Comparison of ENCODE assay signal across 8 cellular contexts in genomic region chr2:32277363-32277673, GRCh38. TPM values are rescaled to one million over a fixed set of nuclear protein-coding genes. Genes with fewer than 3 reads are reported as not detected.
DNase-seq lines count a peak whose midpoint lies in the region; ATAC-seq and TF ChIP-seq lines count a peak whose summit lies in the region.

No MANE protein-coding gene starts in this region.

- no peaks in the 10 kb centered on the region for H4K20me1 ChIP-seq in GM23338 (replicated peaks; ENCODE audit: insufficient read depth)
- no peaks in the 10 kb centered on the region for H4K20me1 ChIP-seq in hepatocyte (ENCODE audit: insufficient read depth, poor library complexity, severe bottlenecking)

- H3K27ac ChIP-seq in GM23338 (ENCODE audit: low read depth) (peak overlapping the region; percentile 85), VCaP (peak overlapping the region; percentile 83), hepatocyte (peak overlapping the region; percentile 78)

- WGBS in hepatocyte (ENCODE audit: low lambda C conversion rate, missing lambda C conversion rate) = 58% methylated on average over 5 of the region's 5 CpGs

- 0 out of 3 replicates have a peak, but pooled peaks cover 3% of the 10 kb centered on the region for H3K4me1 Mint-ChIP-seq in GM23338
- H3K4me1 Mint-ChIP-seq in stimulated activated naive CD8-positive, alpha-beta T cell treated with anti-CD3 and anti-CD28 coated beads, Interleukin-15, amount 100 ng/mL, for 72 hours = peaks cover 24% of the 10 kb centered on the region

- no peaks in the 10 kb centered on the region for H3K9me3 Mint-ChIP-seq in GM23338
- no peaks in the 10 kb centered on the region for H3K9me3 Mint-ChIP-seq in stimulated activated naive CD8-positive, alpha-beta T cell treated with anti-CD3 and anti-CD28 coated beads, Interleukin-15, amount 100 ng/mL, for 72 hours

- no peaks in the 10 kb centered on the region for H3K9me2 ChIP-seq in GM23338 (ENCODE audit: insufficient read depth)
- no peaks in the 10 kb centered on the region for H3K9me2 ChIP-seq in hepatocyte (replicated peaks; ENCODE audit: insufficient read depth)

- ATAC-seq in GM23338 = no peak
- no peak for ATAC-seq in stimulated activated naive CD8-positive, alpha-beta T cell treated with anti-CD3 and anti-CD28 coated beads, Interleukin-15, amount 100 ng/mL, for 72 hours

- DNase-seq in GM23338 (ENCODE audit: low spot score) = no peak
- DNase-seq in hepatocyte (ENCODE audit: low spot score) = no peak
- DNase-seq in stimulated activated naive CD8-positive, alpha-beta T cell treated with anti-CD3 and anti-CD28 coated beads, Interleukin-15, amount 100 ng/mL, for 72 hours = no peak
- DNase-seq in UCSD-AML1 (lab: John Stamatoyannopoulos, UW; ENCODE audit: unreplicated experiment) = no peak
- DNase-seq in activated CD8-positive, alpha-beta memory T cell treated with anti-CD3 and anti-CD28 coated beads, Interleukin-2, amount 50 U/mL, for 48 hours = no peak
- DNase-seq in T1000 (lab: John Stamatoyannopoulos, UW) = no peak
- no peak for DNase-seq in posterior vena cava (ENCODE audit: low spot score)

- H3F3A ChIP-seq in GM23338 (replicated peaks; ENCODE audit: low read depth) = no peaks in the 10 kb centered on the region; the same call in 1 of the 2 replicates

- H3K9me3 ChIP-seq in hepatocyte (ENCODE audit: low read depth) = no peaks in the 10 kb centered on the region

- H3K4me3 Mint-ChIP-seq in GM23338 = peak overlapping the region; percentile 88
- H3K4me3 Mint-ChIP-seq in stimulated activated naive CD8-positive, alpha-beta T cell treated with anti-CD3 and anti-CD28 coated beads, Interleukin-15, amount 100 ng/mL, for 72 hours = peak overlapping the region; percentile 92 to 95

- peak overlapping the region; percentile 88 for H3K27ac Mint-ChIP-seq in GM23338
- H3K27ac Mint-ChIP-seq in stimulated activated naive CD8-positive, alpha-beta T cell treated with anti-CD3 and anti-CD28 coated beads, Interleukin-15, amount 100 ng/mL, for 72 hours = peak overlapping the region; percentile 98 to 99

- H3K4me2 ChIP-seq in GM23338 (peak overlapping the region; percentile 52), hepatocyte (peak overlapping the region; percentile 72)

- H3K36me3 Mint-ChIP-seq in GM23338 (ENCODE audit: low read depth) = peaks cover 3% of the 10 kb centered on the region; the same call in 2 of the 3 replicates

- H3K36me3 ChIP-seq in GM23338 (ENCODE audit: insufficient read depth) (no peaks in the 10 kb centered on the region), hepatocyte (replicated peaks; ENCODE audit: insufficient read depth, low read depth) (no peaks in the 10 kb centered on the region)

- intact Hi-C loops in posterior vena cava (cut with DNase I) = no loop called here

- H3K79me2 ChIP-seq in GM23338 (replicated peaks; ENCODE audit: insufficient read depth) (peaks cover 29% of the 10 kb centered on the region), hepatocyte (peaks cover 45% of the 10 kb centered on the region)

- peaks cover 3% of the 10 kb centered on the region for H3K27me3 Mint-ChIP-seq in GM23338 (ENCODE audit: insufficient read depth, low read depth, poor library complexity)
- no peaks in the 10 kb centered on the region for H3K27me3 Mint-ChIP-seq in stimulated activated naive CD8-positive, alpha-beta T cell treated with anti-CD3 and anti-CD28 coated beads, Interleukin-15, amount 100 ng/mL, for 72 hours

- H3K4me3 ChIP-seq in GM23338 (peak overlapping the region; percentile 80), hepatocyte (peak overlapping the region; percentile 8)

- H3K4me1 ChIP-seq in GM23338 (ENCODE audit: insufficient read depth) = no peaks in the 10 kb centered on the region
- H3K4me1 ChIP-seq in hepatocyte (ENCODE audit: insufficient read depth) = peaks cover 3% of the 10 kb centered on the region

- H2AFZ ChIP-seq in GM23338 (no peak overlapping the region), hepatocyte (peak overlapping the region; percentile 85)

- H3K27me3 ChIP-seq in GM23338 (ENCODE audit: insufficient read depth) (no peaks in the 10 kb centered on the region), hepatocyte (no peaks in the 10 kb centered on the region)

- TF ChIP-seq CTCF in GM23338 (conservative IDR thresholded peaks at IDR 0.05; ENCODE audit: low read depth in 2 of 2) = no peak
- TF ChIP-seq CTCF in VCaP (conservative IDR thresholded peaks at IDR 0.05) = no peak
- no peak for TF ChIP-seq CTCF in hepatocyte (IDR thresholded peaks at IDR 0.05; ENCODE audit: poor library complexity)

TF ChIP-seq in GM23338, 12 proteins besides CTCF, POLR2A, EP300 and RAD21:
- TF ChIP-seq ZNF114 (CRISPR knock-in tag; IDR thresholded peaks at IDR 0.05) (no peak), ETS1 (IDR thresholded peaks at IDR 0.05) (no peak), NANOG (IDR thresholded peaks at IDR 0.05; ENCODE audit: borderline replicate concordance) (no peak), CREB1 (CRISPR knock-in tag; IDR thresholded peaks at IDR 0.05; ENCODE audit: low read depth) (no peak), POLR2AphosphoS5 (IDR thresholded peaks at IDR 0.05; ENCODE audit: low read depth) (no peak)

RNA-seq across cellular contexts. Expression of gene YIPF4, which starts 0.4 kb away (rescaled TPM):
- total RNA-seq in GM23338 (2014; rRNA removed; shearing (Covaris generic)) = 7.9 and 14.2 TPM in 2 replicates
- polyA plus RNA-seq in GM23338 (2016; fragmentation: Nextera tagmentation; extraction: Ambion mirVana) (21.5 and 24.9 TPM in 2 replicates), hepatocyte (67.2 and 74.8 TPM in 2 replicates)
- total RNA-seq in hepatocyte (37.7 and 48.6 TPM in 2 replicates), posterior vena cava (10 to 100 TPM; 42.2 to 42.8 TPM)

RNA-seq across cellular contexts. Expression of gene NLRC4, which starts 12.6 kb away (rescaled TPM):
- total RNA-seq in GM23338 (2014; rRNA removed; shearing (Covaris generic)) = not detected in 2 replicates
- polyA plus RNA-seq in GM23338 (2016; fragmentation: Nextera tagmentation; extraction: Ambion mirVana) (0.38 and 0.50 TPM in 2 replicates), hepatocyte (0.21 and 0.99 TPM in 2 replicates)
- total RNA-seq in hepatocyte (0.13 and 0.92 TPM in 2 replicates), posterior vena cava (1 to 10 TPM; 3.5 to 4.0 TPM)
